13 cellular contexts compared by ENCODE assay signal in genomic region chr2:241000831-241001321, GRCh38. TPM values are rescaled to one million over a fixed set of nuclear protein-coding genes. Genes with fewer than 3 reads are reported as not detected.
DNase-seq lines count a peak whose midpoint lies in the region; ATAC-seq and TF ChIP-seq lines count a peak whose summit lies in the region.
"Had no signal": no experiment of that assay in that cellular context is flagged by ENCODE, and none has a peak within 500 bp of the region (broad histone marks: within the 10 kb centered on the region; RNA-seq: fewer than 3 reads in every experiment).

No MANE protein-coding gene starts in this region.

- H3K27me3 ChIP-seq in mesenchymal stem cell (ENCODE audit: control insufficient read depth in 1 of 2, insufficient read depth in 1 of 2, low read length in 2 of 2): peaks cover 0 to 10% of the 10 kb centered on the region in 2 experiments
- no peaks in the 10 kb centered on the region for H3K27me3 ChIP-seq in thoracic aorta (replicated peaks; ENCODE audit: insufficient read depth)
- H3K27me3 ChIP-seq: colonic mucosa had no signal

- intact Hi-C loops in activated naive CD4-positive, alpha-beta T cell treated with anti-CD3 and anti-CD28 coated beads for 36 hours (cut with micrococcal nuclease): no loop called here

- H4K91ac ChIP-seq in mesenchymal stem cell (ENCODE audit: low read length): no peak overlapping the region

- peaks cover 19% of the 10 kb centered on the region for H3K9me3 Mint-ChIP-seq in activated naive CD4-positive, alpha-beta T cell treated with anti-CD3 and anti-CD28 coated beads for 36 hours

- no peak overlapping the region for H3K14ac ChIP-seq in mesenchymal stem cell (ENCODE audit: low read length in 2 of 2)

- CTCF ChIA-PET in activated naive CD4-positive, alpha-beta T cell treated with anti-CD3 and anti-CD28 coated beads for 36 hours (lab: Charles Lee): no interaction called here

- peaks cover 12 to 61% of the 10 kb centered on the region in 2 experiments for H3K36me3 ChIP-seq in mesenchymal stem cell (ENCODE audit: control insufficient read depth in 1 of 2, insufficient read depth in 2 of 2, low read depth in 1 of 2, low read length in 2 of 2)
- H3K36me3 ChIP-seq in thoracic aorta: peaks cover 14% of the 10 kb centered on the region
- H3K36me3 ChIP-seq: colonic mucosa had no signal

- peak; percentile 0 for DNase-seq in activated naive CD4-positive, alpha-beta T cell treated with Interleukin-2 at 50 U/mL for 16 hours
- DNase-seq in activated naive CD4-positive, alpha-beta T cell treated with anti-CD3 and anti-CD28 coated beads for 36 hours: no peak
- DNase-seq in activated CD8-positive, alpha-beta memory T cell treated with anti-CD3 and anti-CD28 coated beads for 24 hours: peak; percentile 42
- DNase-seq in mesenchymal stem cell: no peak
- no peak for DNase-seq in thoracic aorta (ENCODE audit: low spot score)
- no peak for DNase-seq in stimulated activated CD4-positive, alpha-beta T cell treated with anti-CD3 and anti-CD28 coated beads, Interleukin-15, amount 100 ng/mL, for 24 hours
- no peak for DNase-seq in NCI-H2029 (lab: John Stamatoyannopoulos, UW)
- DNase-seq: NCI-H1436 treated with DMSO at 0.1 percent for 48 hours; stimulated activated CD4-positive, alpha-beta T cell treated with anti-CD3 and anti-CD28 coated beads, Interleukin-12 subunit alpha, Interleukin-12 subunit beta, amount 100 ng/mL, for 4 hours had no signal

- no peak overlapping the region for H2BK5ac ChIP-seq in mesenchymal stem cell (ENCODE audit: low read depth, low read length, poor library complexity, severe bottlenecking)

- peak overlapping the region in 1 of 2 experiments; percentile 85 for H3K4me3 ChIP-seq in mesenchymal stem cell (ENCODE audit: insufficient read depth in 1 of 2, low read depth in 1 of 2, low read length in 2 of 2)
- peak overlapping the region; percentile 85 for H3K4me3 ChIP-seq in thoracic aorta
- H3K4me3 ChIP-seq: colonic mucosa had no signal

- H3K4me1 ChIP-seq in mesenchymal stem cell (ENCODE audit: control insufficient read depth, insufficient read depth, low read depth, low read length): peaks cover 26% of the 10 kb centered on the region
- peaks cover 27 to 48% of the 10 kb centered on the region in 2 donors for H3K4me1 ChIP-seq in thoracic aorta (ENCODE audit: control insufficient read depth in 1 of 2, low read depth in 2 of 2)
- H3K4me1 ChIP-seq: colonic mucosa had no signal

- H3K4me2 ChIP-seq in mesenchymal stem cell (ENCODE audit: low read length, poor library complexity, severe bottlenecking): no peak overlapping the region

- no peak overlapping the region for H2BK15ac ChIP-seq in mesenchymal stem cell (ENCODE audit: low read depth, poor library complexity, severe bottlenecking)

- no peak overlapping the region for H2AK5ac ChIP-seq in mesenchymal stem cell (ENCODE audit: low read length, severe bottlenecking)

- H2BK12ac ChIP-seq in mesenchymal stem cell (ENCODE audit: low read length in 2 of 2): no peak overlapping the region

- ATAC-seq in thoracic aorta (ENCODE audit: insufficient number of reproducible peaks, low FRiP score, low read depth) (no peak), HG03108 (IDR thresholded peaks at IDR 0.05; ENCODE audit: unreplicated experiment) (no peak)

- no peak overlapping the region for H2BK120ac ChIP-seq in mesenchymal stem cell (ENCODE audit: low read depth, low read length)

- no peak overlapping the region for H2AFZ ChIP-seq in mesenchymal stem cell (ENCODE audit: low read depth, low read length)

- H3K18ac ChIP-seq in mesenchymal stem cell (ENCODE audit: low read depth in 1 of 2, low read length in 2 of 2): no peak overlapping the region

- 89% methylated on average over 8 of the region's 9 CpGs for WGBS in mesenchymal stem cell

- no peak overlapping the region for H3K27ac Mint-ChIP-seq in activated naive CD4-positive, alpha-beta T cell treated with anti-CD3 and anti-CD28 coated beads for 36 hours
- H3K27ac Mint-ChIP-seq: activated CD4-positive, alpha-beta T cell treated with anti-CD3 and anti-CD28 coated beads, Interleukin-2, amount 10 ng/mL, durations not matched to agents 7 days and 5 days; activated naive CD4-positive, alpha-beta T cell treated with anti-CD3 and anti-CD28 coated beads, Interleukin-2, amount 50 U/mL, for 24 hours had no signal

- peaks cover 14% of the 10 kb centered on the region for H3K4me1 Mint-ChIP-seq in activated naive CD4-positive, alpha-beta T cell treated with anti-CD3 and anti-CD28 coated beads for 36 hours (ENCODE audit: low read depth)

- H3K27ac ChIP-seq in mesenchymal stem cell (ENCODE audit: low read length, poor library complexity, severe bottlenecking) (no peak overlapping the region), thoracic aorta (no peak overlapping the region)
- H3K27ac ChIP-seq: colonic mucosa had no signal

- H3K9me3 ChIP-seq in mesenchymal stem cell (ENCODE audit: control insufficient read depth, low read length) (peaks cover 26% of the 10 kb centered on the region), thoracic aorta (peaks cover 18% of the 10 kb centered on the region)
- H3K9me3 ChIP-seq: colonic mucosa had no signal

- peaks cover 3% of the 10 kb centered on the region for H3K36me3 Mint-ChIP-seq in activated naive CD4-positive, alpha-beta T cell treated with anti-CD3 and anti-CD28 coated beads for 36 hours (ENCODE audit: low read depth)

- no peak overlapping the region for H3K4me3 Mint-ChIP-seq in activated naive CD4-positive, alpha-beta T cell treated with anti-CD3 and anti-CD28 coated beads for 36 hours
- H3K4me3 Mint-ChIP-seq: activated CD4-positive, alpha-beta T cell treated with anti-CD3 and anti-CD28 coated beads, Interleukin-2, amount 10 ng/mL, durations not matched to agents 7 days and 5 days; activated naive CD4-positive, alpha-beta T cell treated with anti-CD3 and anti-CD28 coated beads, Interleukin-2, amount 50 U/mL, for 24 hours had no signal

- H3K79me1 ChIP-seq in mesenchymal stem cell (replicated peaks; ENCODE audit: low read length, poor library complexity, severe bottlenecking): no peaks in the 10 kb centered on the region

- H4K8ac ChIP-seq in mesenchymal stem cell (ENCODE audit: low read length): peak overlapping the region; percentile 1

- peak overlapping the region; percentile 87 for H3K9ac ChIP-seq in mesenchymal stem cell (ENCODE audit: low read length)

- no peak overlapping the region for H3K4ac ChIP-seq in mesenchymal stem cell (ENCODE audit: low read depth in 1 of 2, low read length in 2 of 2)

- TF ChIP-seq CTCF in thoracic aorta (IDR thresholded peaks at IDR 0.05): no peak

- H3K23ac ChIP-seq in mesenchymal stem cell (ENCODE audit: low read length in 2 of 2): no peak overlapping the region

- peaks cover 20% of the 10 kb centered on the region for H3K27me3 Mint-ChIP-seq in activated naive CD4-positive, alpha-beta T cell treated with anti-CD3 and anti-CD28 coated beads for 36 hours (ENCODE audit: low read depth)

RNA-seq across cellular contexts. Expression of gene SNED1, which starts 2.5 kb away (rescaled TPM):
- total RNA-seq in activated naive CD4-positive, alpha-beta T cell treated with anti-CD3 and anti-CD28 coated beads for 36 hours: under 1 TPM; 0.35 to 0.60 TPM
- polyA plus RNA-seq in mesenchymal stem cell (2013, experiment 1 of 2): 3.7 TPM
- 3.7 TPM for polyA plus RNA-seq in mesenchymal stem cell (2013, experiment 2 of 2)
- 100 to 1,000 TPM; 133 to 206 TPM for total RNA-seq in thoracic aorta

Comparison
In these comparisons a context has a peak if more than half of its experiments do, and no peak if none do; other contexts are left out.
1. DNase-seq: peak in activated naive CD4-positive, alpha-beta T cell treated with Interleukin-2 at 50 U/mL for 16 hours (single experiment) and activated CD8-positive, alpha-beta memory T cell treated with anti-CD3 and anti-CD28 coated beads for 24 hours (single experiment); none in activated naive CD4-positive, alpha-beta T cell treated with anti-CD3 and anti-CD28 coated beads for 36 hours (single experiment), mesenchymal stem cell (single experiment), thoracic aorta (single experiment), stimulated activated CD4-positive, alpha-beta T cell treated with anti-CD3 and anti-CD28 coated beads, Interleukin-15, amount 100 ng/mL, for 24 hours (single experiment) and NCI-H2029 (single experiment).
2. RNA of gene SNED1, which starts 2.5 kb away (total RNA-seq): 133 to 206 TPM in thoracic aorta; 0.35 to 0.60 TPM in activated naive CD4-positive, alpha-beta T cell treated with anti-CD3 and anti-CD28 coated beads for 36 hours; every median in the first group is over 10 times any median in the second.